ENCODE assay signal across 1 cellular context in the genomic region with DNA sequence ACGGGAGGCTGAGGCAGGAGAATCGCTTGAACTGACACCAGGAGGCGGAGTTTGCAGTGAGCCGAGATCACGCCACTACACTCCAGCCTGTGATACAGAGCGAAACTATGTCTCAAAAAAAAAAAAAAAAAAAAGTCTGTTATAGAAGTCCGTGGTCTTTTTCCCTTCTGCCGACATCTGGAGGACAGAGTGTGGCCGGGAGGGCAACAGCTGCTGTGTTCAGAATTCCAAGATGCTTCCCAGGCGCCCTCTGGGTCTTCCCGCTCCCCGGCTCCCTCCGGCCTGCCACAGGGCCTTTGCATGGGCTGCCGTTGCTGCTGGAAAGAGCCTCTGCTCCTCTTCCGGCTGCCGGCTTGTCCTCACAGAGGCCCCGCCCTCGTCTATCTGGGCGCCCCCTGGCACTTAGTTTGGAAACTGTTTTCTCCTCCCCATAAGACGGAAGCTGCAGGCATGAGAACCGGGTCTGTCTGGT.
TF ChIP-seq lines count a peak whose summit lies in the region.

No MANE protein-coding gene starts in this region.

TF ChIP-seq in K562, 482 proteins besides CTCF, POLR2A, EP300 and RAD21 (continued from another document and continues in another):
- TF ChIP-seq, protein P1, sequence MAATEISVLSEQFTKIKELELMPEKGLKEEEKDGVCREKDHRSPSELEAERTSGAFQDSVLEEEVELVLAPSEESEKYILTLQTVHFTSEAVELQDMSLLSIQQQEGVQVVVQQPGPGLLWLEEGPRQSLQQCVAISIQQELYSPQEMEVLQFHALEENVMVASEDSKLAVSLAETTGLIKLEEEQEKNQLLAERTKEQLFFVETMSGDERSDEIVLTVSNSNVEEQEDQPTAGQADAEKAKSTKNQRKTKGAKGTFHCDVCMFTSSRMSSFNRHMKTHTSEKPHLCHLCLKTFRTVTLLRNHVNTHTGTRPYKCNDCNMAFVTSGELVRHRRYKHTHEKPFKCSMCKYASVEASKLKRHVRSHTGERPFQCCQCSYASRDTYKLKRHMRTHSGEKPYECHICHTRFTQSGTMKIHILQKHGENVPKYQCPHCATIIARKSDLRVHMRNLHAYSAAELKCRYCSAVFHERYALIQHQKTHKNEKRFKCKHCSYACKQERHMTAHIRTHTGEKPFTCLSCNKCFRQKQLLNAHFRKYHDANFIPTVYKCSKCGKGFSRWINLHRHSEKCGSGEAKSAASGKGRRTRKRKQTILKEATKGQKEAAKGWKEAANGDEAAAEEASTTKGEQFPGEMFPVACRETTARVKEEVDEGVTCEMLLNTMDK (IDR thresholded peaks at IDR 0.05; ENCODE audit: borderline replicate concordance, insufficient read depth, low read depth, low read length, poor library complexity, severe bottlenecking) = peak; percentile 4
- TF ChIP-seq, protein P2, sequence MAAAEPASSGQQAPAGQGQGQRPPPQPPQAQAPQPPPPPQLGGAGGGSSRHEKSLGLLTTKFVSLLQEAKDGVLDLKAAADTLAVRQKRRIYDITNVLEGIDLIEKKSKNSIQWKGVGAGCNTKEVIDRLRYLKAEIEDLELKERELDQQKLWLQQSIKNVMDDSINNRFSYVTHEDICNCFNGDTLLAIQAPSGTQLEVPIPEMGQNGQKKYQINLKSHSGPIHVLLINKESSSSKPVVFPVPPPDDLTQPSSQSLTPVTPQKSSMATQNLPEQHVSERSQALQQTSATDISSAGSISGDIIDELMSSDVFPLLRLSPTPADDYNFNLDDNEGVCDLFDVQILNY (CRISPR knock-in tag; IDR thresholded peaks at IDR 0.05) = no peak
- TF ChIP-seq ZNF766 (CRISPR knock-in tag; conservative IDR thresholded peaks at IDR 0.05) (no peak), RBM14 (IDR thresholded peaks at IDR 0.05; ENCODE audit: borderline replicate concordance, insufficient read depth, low read depth, low read length) (no peak), ZNF184 (CRISPR knock-in tag; IDR thresholded peaks at IDR 0.05) (no peak), RBM39 (optimal IDR thresholded peaks at IDR 0.05; ENCODE audit: low read depth, low read length) (no peak), ATF1 (CRISPR knock-in tag; IDR thresholded peaks at IDR 0.05) (no peak), ATF1 (tag; IDR thresholded peaks at IDR 0.05) (no peak), SIN3A (IDR thresholded peaks at IDR 0.05; ENCODE audit: borderline replicate concordance in 2 of 2, control insufficient read depth in 1 of 2, low read depth in 2 of 2, low read length in 2 of 2) (no peak), ETV5 (CRISPR knock-in tag; IDR thresholded peaks at IDR 0.05; ENCODE audit: low read depth) (no peak), HNRNPLL (IDR thresholded peaks at IDR 0.05; ENCODE audit: low read depth, low read length, poor library complexity, severe bottlenecking) (no peak), RCOR1 (IDR thresholded peaks at IDR 0.05; ENCODE audit: borderline replicate concordance in 1 of 2, low read depth in 2 of 2, low read length in 2 of 2) (peak in 1 of 2 experiments; percentile 46; a peak in 1 of 4 replicates), BCOR (IDR thresholded peaks at IDR 0.05) (peak; percentile 96), SMAD3 (CRISPR knock-in tag; conservative IDR thresholded peaks at IDR 0.05) (no peak), TEAD2 (tag; IDR thresholded peaks at IDR 0.05) (no peak), BHLHE40 (IDR thresholded peaks at IDR 0.05; ENCODE audit: low read length) (no peak), SIX5 (IDR thresholded peaks at IDR 0.05; ENCODE audit: borderline replicate concordance in 1 of 2, insufficient read depth in 1 of 2, low read depth in 1 of 2, low read length in 2 of 2) (no peak), ETV1 (tag; conservative IDR thresholded peaks at IDR 0.05; ENCODE audit: low read depth) (peak; percentile 60), SPI1 (IDR thresholded peaks at IDR 0.05; ENCODE audit: borderline replicate concordance, low read depth, low read length) (no peak), MAZ (CRISPR knock-in tag; conservative IDR thresholded peaks at IDR 0.05 in 1 of 2, IDR thresholded peaks at IDR 0.05 in 1 of 2) (peak in 1 of 2 experiments; percentile 64; a peak in 2 of 4 replicates), KDM1A (IDR thresholded peaks at IDR 0.05) (peak; percentile 59 to 78), CREM (IDR thresholded peaks at IDR 0.05; ENCODE audit: low read depth) (no peak), PHF20 (IDR thresholded peaks at IDR 0.05; ENCODE audit: partially characterized antibody) (no peak), MYBL2 (IDR thresholded peaks at IDR 0.05; ENCODE audit: low read depth) (no peak), MYBL2 (CRISPR knock-in tag; IDR thresholded peaks at IDR 0.05; ENCODE audit: borderline replicate concordance) (no peak), HDAC6 (IDR thresholded peaks at IDR 0.05; ENCODE audit: low read depth, low read length) (no peak), ZNF561 (CRISPR knock-in tag; conservative IDR thresholded peaks at IDR 0.05) (no peak), SP1 (CRISPR knock-in tag; IDR thresholded peaks at IDR 0.05) (0 out of 2 replicates have a peak, but pooled peaks have one; percentile 18), RBM22 (IDR thresholded peaks at IDR 0.05; ENCODE audit: low read depth, low read length, poor library complexity, severe bottlenecking) (no peak), HSF4 (CRISPR knock-in tag; IDR thresholded peaks at IDR 0.05; ENCODE audit: borderline replicate concordance) (no peak), GABPA (tag; conservative IDR thresholded peaks at IDR 0.05; ENCODE audit: low read depth) (no peak), SAP30 (IDR thresholded peaks at IDR 0.05; ENCODE audit: borderline replicate concordance, insufficient read depth, low read depth, low read length, poor library complexity, severe bottlenecking) (no peak), ADNP (tag; IDR thresholded peaks at IDR 0.05) (no peak)
- TF ChIP-seq, protein P3, sequence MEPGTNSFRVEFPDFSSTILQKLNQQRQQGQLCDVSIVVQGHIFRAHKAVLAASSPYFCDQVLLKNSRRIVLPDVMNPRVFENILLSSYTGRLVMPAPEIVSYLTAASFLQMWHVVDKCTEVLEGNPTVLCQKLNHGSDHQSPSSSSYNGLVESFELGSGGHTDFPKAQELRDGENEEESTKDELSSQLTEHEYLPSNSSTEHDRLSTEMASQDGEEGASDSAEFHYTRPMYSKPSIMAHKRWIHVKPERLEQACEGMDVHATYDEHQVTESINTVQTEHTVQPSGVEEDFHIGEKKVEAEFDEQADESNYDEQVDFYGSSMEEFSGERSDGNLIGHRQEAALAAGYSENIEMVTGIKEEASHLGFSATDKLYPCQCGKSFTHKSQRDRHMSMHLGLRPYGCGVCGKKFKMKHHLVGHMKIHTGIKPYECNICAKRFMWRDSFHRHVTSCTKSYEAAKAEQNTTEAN (CRISPR knock-in tag; IDR thresholded peaks at IDR 0.05) = no peak
- TF ChIP-seq, protein P4, sequence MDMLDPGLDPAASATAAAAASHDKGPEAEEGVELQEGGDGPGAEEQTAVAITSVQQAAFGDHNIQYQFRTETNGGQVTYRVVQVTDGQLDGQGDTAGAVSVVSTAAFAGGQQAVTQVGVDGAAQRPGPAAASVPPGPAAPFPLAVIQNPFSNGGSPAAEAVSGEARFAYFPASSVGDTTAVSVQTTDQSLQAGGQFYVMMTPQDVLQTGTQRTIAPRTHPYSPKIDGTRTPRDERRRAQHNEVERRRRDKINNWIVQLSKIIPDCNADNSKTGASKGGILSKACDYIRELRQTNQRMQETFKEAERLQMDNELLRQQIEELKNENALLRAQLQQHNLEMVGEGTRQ (CRISPR knock-in tag; IDR thresholded peaks at IDR 0.05) = no peak
- TF ChIP-seq, protein P5, sequence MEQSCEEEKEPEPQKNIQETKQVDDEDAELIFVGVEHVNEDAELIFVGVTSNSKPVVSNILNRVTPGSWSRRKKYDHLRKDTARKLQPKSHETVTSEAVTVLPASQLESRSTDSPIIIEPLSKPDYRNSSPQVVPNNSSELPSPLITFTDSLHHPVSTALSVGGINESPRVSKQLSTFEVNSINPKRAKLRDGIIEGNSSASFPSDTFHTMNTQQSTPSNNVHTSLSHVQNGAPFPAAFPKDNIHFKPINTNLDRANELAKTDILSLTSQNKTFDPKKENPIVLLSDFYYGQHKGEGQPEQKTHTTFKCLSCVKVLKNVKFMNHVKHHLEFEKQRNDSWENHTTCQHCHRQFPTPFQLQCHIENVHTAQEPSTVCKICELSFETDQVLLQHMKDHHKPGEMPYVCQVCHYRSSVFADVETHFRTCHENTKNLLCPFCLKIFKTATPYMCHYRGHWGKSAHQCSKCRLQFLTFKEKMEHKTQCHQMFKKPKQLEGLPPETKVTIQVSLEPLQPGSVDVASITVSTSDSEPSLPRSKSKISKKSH (CRISPR knock-in tag; IDR thresholded peaks at IDR 0.05) = no peak
- TF ChIP-seq, protein P6, sequence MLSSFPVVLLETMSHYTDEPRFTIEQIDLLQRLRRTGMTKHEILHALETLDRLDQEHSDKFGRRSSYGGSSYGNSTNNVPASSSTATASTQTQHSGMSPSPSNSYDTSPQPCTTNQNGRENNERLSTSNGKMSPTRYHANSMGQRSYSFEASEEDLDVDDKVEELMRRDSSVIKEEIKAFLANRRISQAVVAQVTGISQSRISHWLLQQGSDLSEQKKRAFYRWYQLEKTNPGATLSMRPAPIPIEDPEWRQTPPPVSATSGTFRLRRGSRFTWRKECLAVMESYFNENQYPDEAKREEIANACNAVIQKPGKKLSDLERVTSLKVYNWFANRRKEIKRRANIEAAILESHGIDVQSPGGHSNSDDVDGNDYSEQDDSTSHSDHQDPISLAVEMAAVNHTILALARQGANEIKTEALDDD (IDR thresholded peaks at IDR 0.05) = no peak
- TF ChIP-seq, protein P7, sequence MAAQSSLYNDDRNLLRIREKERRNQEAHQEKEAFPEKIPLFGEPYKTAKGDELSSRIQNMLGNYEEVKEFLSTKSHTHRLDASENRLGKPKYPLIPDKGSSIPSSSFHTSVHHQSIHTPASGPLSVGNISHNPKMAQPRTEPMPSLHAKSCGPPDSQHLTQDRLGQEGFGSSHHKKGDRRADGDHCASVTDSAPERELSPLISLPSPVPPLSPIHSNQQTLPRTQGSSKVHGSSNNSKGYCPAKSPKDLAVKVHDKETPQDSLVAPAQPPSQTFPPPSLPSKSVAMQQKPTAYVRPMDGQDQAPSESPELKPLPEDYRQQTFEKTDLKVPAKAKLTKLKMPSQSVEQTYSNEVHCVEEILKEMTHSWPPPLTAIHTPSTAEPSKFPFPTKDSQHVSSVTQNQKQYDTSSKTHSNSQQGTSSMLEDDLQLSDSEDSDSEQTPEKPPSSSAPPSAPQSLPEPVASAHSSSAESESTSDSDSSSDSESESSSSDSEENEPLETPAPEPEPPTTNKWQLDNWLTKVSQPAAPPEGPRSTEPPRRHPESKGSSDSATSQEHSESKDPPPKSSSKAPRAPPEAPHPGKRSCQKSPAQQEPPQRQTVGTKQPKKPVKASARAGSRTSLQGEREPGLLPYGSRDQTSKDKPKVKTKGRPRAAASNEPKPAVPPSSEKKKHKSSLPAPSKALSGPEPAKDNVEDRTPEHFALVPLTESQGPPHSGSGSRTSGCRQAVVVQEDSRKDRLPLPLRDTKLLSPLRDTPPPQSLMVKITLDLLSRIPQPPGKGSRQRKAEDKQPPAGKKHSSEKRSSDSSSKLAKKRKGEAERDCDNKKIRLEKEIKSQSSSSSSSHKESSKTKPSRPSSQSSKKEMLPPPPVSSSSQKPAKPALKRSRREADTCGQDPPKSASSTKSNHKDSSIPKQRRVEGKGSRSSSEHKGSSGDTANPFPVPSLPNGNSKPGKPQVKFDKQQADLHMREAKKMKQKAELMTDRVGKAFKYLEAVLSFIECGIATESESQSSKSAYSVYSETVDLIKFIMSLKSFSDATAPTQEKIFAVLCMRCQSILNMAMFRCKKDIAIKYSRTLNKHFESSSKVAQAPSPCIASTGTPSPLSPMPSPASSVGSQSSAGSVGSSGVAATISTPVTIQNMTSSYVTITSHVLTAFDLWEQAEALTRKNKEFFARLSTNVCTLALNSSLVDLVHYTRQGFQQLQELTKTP (IDR thresholded peaks at IDR 0.05; ENCODE audit: low read depth in 1 of 2, partially characterized antibody in 2 of 2) = no peak
- TF ChIP-seq, protein P8, sequence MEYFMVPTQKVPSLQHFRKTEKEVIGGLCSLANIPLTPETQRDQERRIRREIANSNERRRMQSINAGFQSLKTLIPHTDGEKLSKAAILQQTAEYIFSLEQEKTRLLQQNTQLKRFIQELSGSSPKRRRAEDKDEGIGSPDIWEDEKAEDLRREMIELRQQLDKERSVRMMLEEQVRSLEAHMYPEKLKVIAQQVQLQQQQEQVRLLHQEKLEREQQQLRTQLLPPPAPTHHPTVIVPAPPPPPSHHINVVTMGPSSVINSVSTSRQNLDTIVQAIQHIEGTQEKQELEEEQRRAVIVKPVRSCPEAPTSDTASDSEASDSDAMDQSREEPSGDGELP (CRISPR knock-in tag; IDR thresholded peaks at IDR 0.05; ENCODE audit: borderline replicate concordance) = peak; percentile 15; the same call in 1 of the 2 replicates
- TF ChIP-seq, protein P9, sequence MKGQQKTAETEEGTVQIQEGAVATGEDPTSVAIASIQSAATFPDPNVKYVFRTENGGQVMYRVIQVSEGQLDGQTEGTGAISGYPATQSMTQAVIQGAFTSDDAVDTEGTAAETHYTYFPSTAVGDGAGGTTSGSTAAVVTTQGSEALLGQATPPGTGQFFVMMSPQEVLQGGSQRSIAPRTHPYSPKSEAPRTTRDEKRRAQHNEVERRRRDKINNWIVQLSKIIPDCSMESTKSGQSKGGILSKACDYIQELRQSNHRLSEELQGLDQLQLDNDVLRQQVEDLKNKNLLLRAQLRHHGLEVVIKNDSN (CRISPR knock-in tag; IDR thresholded peaks at IDR 0.05) = no peak
